In the genomic region with DNA sequence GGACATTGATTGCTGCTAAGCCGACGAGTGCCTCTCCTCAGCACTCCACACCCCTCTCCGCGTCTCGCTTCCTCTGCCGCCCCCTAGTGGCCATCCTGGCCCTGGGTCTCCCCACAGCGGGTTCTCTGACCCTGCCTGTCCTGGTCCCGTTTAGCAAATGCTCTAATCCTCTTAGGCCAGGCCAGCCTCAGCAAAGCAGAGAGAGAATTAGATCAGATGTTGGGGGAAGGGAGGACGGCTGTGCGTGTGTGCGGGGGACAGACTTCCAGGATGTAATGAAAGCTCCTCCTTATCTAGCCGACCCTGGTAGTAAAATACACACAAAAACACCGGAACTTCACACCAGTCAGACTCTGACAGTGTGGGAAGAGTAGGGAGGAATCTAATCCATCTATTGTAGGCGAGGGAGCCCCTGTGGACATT, we compare ENCODE assay signal across 8 cellular contexts. TPM values are rescaled to one million over a fixed set of nuclear protein-coding genes. Genes with fewer than 3 reads are reported as not detected.
DNase-seq lines count a peak whose midpoint lies in the region; ATAC-seq and TF ChIP-seq lines count a peak whose summit lies in the region.

No MANE protein-coding gene starts in this region.

- peak; percentile 98 for TF ChIP-seq CTCF in fibroblast of villous mesenchyme (IDR thresholded peaks at IDR 0.05; ENCODE audit: insufficient read depth, low read depth, low read length)

- peaks cover 0 to 2% of the 10 kb centered on the region in 2 donors for H3K9me3 ChIP-seq in neuronal stem cell (replicated peaks in 1 of 2; ENCODE audit: control insufficient read depth in 2 of 2, insufficient read depth in 1 of 2, low read depth in 1 of 2, low read length in 2 of 2)

- H2BK5ac ChIP-seq in neuronal stem cell (ENCODE audit: low read length): no peak overlapping the region

- peak overlapping the region; percentile 12 for H3K4me2 ChIP-seq in neuronal stem cell (ENCODE audit: insufficient read depth, low read length, poor library complexity, severe bottlenecking)

- H2AK5ac ChIP-seq in neuronal stem cell (ENCODE audit: low read depth, low read length): no peak overlapping the region

- intact Hi-C loops in activated T-helper 2 cell treated with anti-CD3 and anti-CD28 coated beads, Interferon-gamma antibody, Interleukin-2, Interleukin-4, amounts not matched to agents 10 μg/mL and 5 μg/mL and 100 μg/mL, durations not matched to agents 14 hours and 24 hours and 36 hours (cut with micrococcal nuclease): loop anchor here (5.0 kb wide), 1 partner anchor 51 kb away; no protein-coding TSS in a partner anchor

- no peaks in the 10 kb centered on the region for H3K27me3 Mint-ChIP-seq in activated T-helper 2 cell treated with anti-CD3 and anti-CD28 coated beads, Interferon-gamma antibody, Interleukin-2, Interleukin-4, amounts not matched to agents 10 μg/mL and 5 μg/mL and 100 μg/mL, durations not matched to agents 14 hours and 24 hours and 36 hours (ENCODE audit: low read depth)

- no peak overlapping the region for H3K9ac ChIP-seq in neuronal stem cell (ENCODE audit: low read depth, low read length, poor library complexity)

- no CpG with 5 or more reads among the region's 14 CpGs for WGBS in neuronal stem cell (ENCODE audit: extremely low coverage in 2 of 2, insufficient read length in 2 of 2, insufficient replicate concordance in 1 of 2), 2 donors

- no peaks in the 10 kb centered on the region for H3K27me3 ChIP-seq in neuronal stem cell (ENCODE audit: control insufficient read depth in 3 of 3, insufficient read depth in 3 of 3, low read depth in 1 of 3, low read length in 3 of 3)

- H4K8ac ChIP-seq in neuronal stem cell (ENCODE audit: low read depth, low read length): no peak overlapping the region

- in situ Hi-C loops in KBM-7 (cut with MboI; ENCODE audit: low pct_unique_long_range_greater_than_20kb, low sequenced_read_pairs): no loop called here

- H3K4ac ChIP-seq in neuronal stem cell (ENCODE audit: low read length): no peak overlapping the region

- H3K27ac ChIP-seq in neuronal stem cell (replicated peaks; ENCODE audit: low read length): peak overlapping the region; percentile 67

- H3K36me3 ChIP-seq in neuronal stem cell (replicated peaks in 1 of 2; ENCODE audit: control insufficient read depth in 2 of 2, insufficient read depth in 2 of 2, low read length in 2 of 2): no peaks in the 10 kb centered on the region

- no peak overlapping the region for H2BK120ac ChIP-seq in neuronal stem cell (ENCODE audit: low read depth, low read length)

- no peak overlapping the region for H2BK12ac ChIP-seq in neuronal stem cell (ENCODE audit: low read length)

- H2BK15ac ChIP-seq in neuronal stem cell (ENCODE audit: low read length): no peak overlapping the region

- no peak overlapping the region for H3K4me3 Mint-ChIP-seq in activated T-helper 2 cell treated with anti-CD3 and anti-CD28 coated beads, Interferon-gamma antibody, Interleukin-2, Interleukin-4, amounts not matched to agents 10 μg/mL and 5 μg/mL and 100 μg/mL, durations not matched to agents 14 hours and 24 hours and 36 hours (ENCODE audit: low read depth)

- H4K91ac ChIP-seq in neuronal stem cell (ENCODE audit: low read depth, low read length, poor library complexity): no peak overlapping the region

- DNase-seq in DMS 273 (lab: John Stamatoyannopoulos, UW; ENCODE audit: unreplicated experiment): peak; percentile 92
- peak; percentile 83 for DNase-seq in KBM-7
- DNase-seq in RPMI7951 (ENCODE audit: low read depth): peak; percentile 69
- DNase-seq in activated T-helper 2 cell treated with anti-CD3 and anti-CD28 coated beads, Interferon-gamma antibody, Interleukin-2, Interleukin-4, amounts not matched to agents 10 μg/mL and 5 μg/mL and 100 μg/mL, durations not matched to agents 14 hours and 24 hours and 36 hours (ENCODE audit: low spot score): peak; percentile 69
- DNase-seq in fibroblast of villous mesenchyme (ENCODE audit: low read depth): peak; percentile 60
- DNase-seq in neuronal stem cell (ENCODE audit: low spot score): peak; percentile 91
- DNase-seq in stromal cell of bone marrow (ENCODE audit: low read depth): peak; percentile 45

- H3K36me3 Mint-ChIP-seq in activated T-helper 2 cell treated with anti-CD3 and anti-CD28 coated beads, Interferon-gamma antibody, Interleukin-2, Interleukin-4, amounts not matched to agents 10 μg/mL and 5 μg/mL and 100 μg/mL, durations not matched to agents 14 hours and 24 hours and 36 hours (ENCODE audit: low read depth): no peaks in the 10 kb centered on the region

- no peak overlapping the region for H3K23ac ChIP-seq in neuronal stem cell (ENCODE audit: low read depth, low read length, poor library complexity)

- no peak for ATAC-seq in HG03520 (IDR thresholded peaks at IDR 0.05; ENCODE audit: unreplicated experiment)

- H3K27ac Mint-ChIP-seq in activated T-helper 2 cell treated with anti-CD3 and anti-CD28 coated beads, Interferon-gamma antibody, Interleukin-2, Interleukin-4, amounts not matched to agents 10 μg/mL and 5 μg/mL and 100 μg/mL, durations not matched to agents 14 hours and 24 hours and 36 hours: no peak overlapping the region

- no peaks in the 10 kb centered on the region for H3K79me1 ChIP-seq in neuronal stem cell (ENCODE audit: low read depth, low read length)

- H2AFZ ChIP-seq in neuronal stem cell (ENCODE audit: low read length): peak overlapping the region; percentile 76

- no peak overlapping the region for H3K4me3 ChIP-seq in fibroblast of villous mesenchyme (ENCODE audit: low read depth, low read length)
- H3K4me3 ChIP-seq in neuronal stem cell (ENCODE audit: low read length in 2 of 2): no peak overlapping the region

- H3K4me1 ChIP-seq in neuronal stem cell (ENCODE audit: control insufficient read depth in 2 of 2, insufficient read depth in 1 of 2, low read depth in 1 of 2, low read length in 2 of 2): peaks cover 0 to 4% of the 10 kb centered on the region in 2 donors

- no peaks in the 10 kb centered on the region for H3K4me1 Mint-ChIP-seq in activated T-helper 2 cell treated with anti-CD3 and anti-CD28 coated beads, Interferon-gamma antibody, Interleukin-2, Interleukin-4, amounts not matched to agents 10 μg/mL and 5 μg/mL and 100 μg/mL, durations not matched to agents 14 hours and 24 hours and 36 hours (ENCODE audit: low read depth)

- no peak overlapping the region for H3K14ac ChIP-seq in neuronal stem cell (ENCODE audit: low read length)

- H3K18ac ChIP-seq in neuronal stem cell (ENCODE audit: low read length): peak overlapping the region; percentile 8

- H3K9me3 Mint-ChIP-seq in activated T-helper 2 cell treated with anti-CD3 and anti-CD28 coated beads, Interferon-gamma antibody, Interleukin-2, Interleukin-4, amounts not matched to agents 10 μg/mL and 5 μg/mL and 100 μg/mL, durations not matched to agents 14 hours and 24 hours and 36 hours: no peaks in the 10 kb centered on the region

RNA-seq across cellular contexts. Expression of a gene that starts 4.5 kb away (rescaled TPM):
- not detected in 2 replicates for total RNA-seq in RPMI7951 (2014; rRNA removed; shearing (Covaris generic))
- total RNA-seq in activated T-helper 2 cell treated with anti-CD3 and anti-CD28 coated beads, Interferon-gamma antibody, Interleukin-2, Interleukin-4, amounts not matched to agents 10 μg/mL and 5 μg/mL and 100 μg/mL, durations not matched to agents 14 hours and 24 hours and 36 hours: not detected in 2 replicates
- total RNA-seq in fibroblast of villous mesenchyme: not detected in 2 replicates
- polyA plus RNA-seq in neuronal stem cell (2013, experiment 1 of 2): not detected
- not detected for polyA plus RNA-seq in neuronal stem cell (2013, experiment 2 of 2)

RNA-seq across cellular contexts. Expression of a gene that starts 22.6 kb away (rescaled TPM):
- not detected in 2 replicates for total RNA-seq in RPMI7951 (2014; rRNA removed; shearing (Covaris generic))
- total RNA-seq in activated T-helper 2 cell treated with anti-CD3 and anti-CD28 coated beads, Interferon-gamma antibody, Interleukin-2, Interleukin-4, amounts not matched to agents 10 μg/mL and 5 μg/mL and 100 μg/mL, durations not matched to agents 14 hours and 24 hours and 36 hours: not detected in 2 replicates
- total RNA-seq in fibroblast of villous mesenchyme: not detected in 2 replicates
- not detected for polyA plus RNA-seq in neuronal stem cell (2013, experiment 1 of 2)
- polyA plus RNA-seq in neuronal stem cell (2013, experiment 2 of 2): not detected

RNA-seq across cellular contexts. Expression of a gene that starts 41.8 kb away (rescaled TPM):
- total RNA-seq in RPMI7951 (2014; rRNA removed; shearing (Covaris generic)): not detected in 2 replicates
- total RNA-seq in activated T-helper 2 cell treated with anti-CD3 and anti-CD28 coated beads, Interferon-gamma antibody, Interleukin-2, Interleukin-4, amounts not matched to agents 10 μg/mL and 5 μg/mL and 100 μg/mL, durations not matched to agents 14 hours and 24 hours and 36 hours: not detected in 2 replicates
- not detected in 2 replicates for total RNA-seq in fibroblast of villous mesenchyme
- polyA plus RNA-seq in neuronal stem cell (2013, experiment 1 of 2): 0.14 TPM
- polyA plus RNA-seq in neuronal stem cell (2013, experiment 2 of 2): 0.08 TPM

RNA-seq across cellular contexts. Expression of a gene that starts 59.2 kb away (rescaled TPM):
- not detected in 2 replicates for total RNA-seq in RPMI7951 (2014; rRNA removed; shearing (Covaris generic))
- not detected in 2 replicates for total RNA-seq in activated T-helper 2 cell treated with anti-CD3 and anti-CD28 coated beads, Interferon-gamma antibody, Interleukin-2, Interleukin-4, amounts not matched to agents 10 μg/mL and 5 μg/mL and 100 μg/mL, durations not matched to agents 14 hours and 24 hours and 36 hours
- total RNA-seq in fibroblast of villous mesenchyme: not detected in 2 replicates
- not detected for polyA plus RNA-seq in neuronal stem cell (2013, experiment 1 of 2)
- not detected for polyA plus RNA-seq in neuronal stem cell (2013, experiment 2 of 2)
